Comparison of ENCODE assay signal across 1 cellular context in genomic region chr12:69623970-69624369, GRCh38.
TF ChIP-seq lines count a peak whose summit lies in the region.

No MANE protein-coding gene starts in this region.

TF ChIP-seq in WTC11, 78 proteins besides CTCF, POLR2A, EP300 and RAD21 (continued from another document):
- no peak for TF ChIP-seq AFF4 (CRISPR knock-in tag; IDR thresholded peaks at IDR 0.05; ENCODE audit: borderline replicate concordance)
TF ChIP-seq in WTC11: peak in this region for 0.
